ENCODE assay signal across 1 cellular context in genomic region chr3:20890124-20890523, GRCh38.
TF ChIP-seq lines count a peak whose summit lies in the region.

No MANE protein-coding gene starts in this region.

TF ChIP-seq in K562, 482 proteins besides CTCF, POLR2A, EP300 and RAD21 (continued from another document and continues in another):
- TF ChIP-seq, protein P1, sequence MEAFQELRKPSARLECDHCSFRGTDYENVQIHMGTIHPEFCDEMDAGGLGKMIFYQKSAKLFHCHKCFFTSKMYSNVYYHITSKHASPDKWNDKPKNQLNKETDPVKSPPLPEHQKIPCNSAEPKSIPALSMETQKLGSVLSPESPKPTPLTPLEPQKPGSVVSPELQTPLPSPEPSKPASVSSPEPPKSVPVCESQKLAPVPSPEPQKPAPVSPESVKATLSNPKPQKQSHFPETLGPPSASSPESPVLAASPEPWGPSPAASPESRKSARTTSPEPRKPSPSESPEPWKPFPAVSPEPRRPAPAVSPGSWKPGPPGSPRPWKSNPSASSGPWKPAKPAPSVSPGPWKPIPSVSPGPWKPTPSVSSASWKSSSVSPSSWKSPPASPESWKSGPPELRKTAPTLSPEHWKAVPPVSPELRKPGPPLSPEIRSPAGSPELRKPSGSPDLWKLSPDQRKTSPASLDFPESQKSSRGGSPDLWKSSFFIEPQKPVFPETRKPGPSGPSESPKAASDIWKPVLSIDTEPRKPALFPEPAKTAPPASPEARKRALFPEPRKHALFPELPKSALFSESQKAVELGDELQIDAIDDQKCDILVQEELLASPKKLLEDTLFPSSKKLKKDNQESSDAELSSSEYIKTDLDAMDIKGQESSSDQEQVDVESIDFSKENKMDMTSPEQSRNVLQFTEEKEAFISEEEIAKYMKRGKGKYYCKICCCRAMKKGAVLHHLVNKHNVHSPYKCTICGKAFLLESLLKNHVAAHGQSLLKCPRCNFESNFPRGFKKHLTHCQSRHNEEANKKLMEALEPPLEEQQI (IDR thresholded peaks at IDR 0.05) = peak; percentile 64; the same call in 1 of the 2 replicates
- TF ChIP-seq BCOR (IDR thresholded peaks at IDR 0.05) (no peak; the same call in 1 of the 2 replicates), ERF (CRISPR knock-in tag; IDR thresholded peaks at IDR 0.05) (no peak), SETDB1 (IDR thresholded peaks at IDR 0.05; ENCODE audit: low read length) (no peak), ZFX (CRISPR knock-in tag; IDR thresholded peaks at IDR 0.05) (no peak), DDX20 (tag; IDR thresholded peaks at IDR 0.05; ENCODE audit: low read depth) (no peak), MTF1 (CRISPR knock-in tag; IDR thresholded peaks at IDR 0.05; ENCODE audit: borderline replicate concordance) (no peak), SMC3 (conservative IDR thresholded peaks at IDR 0.05; ENCODE audit: insufficient read depth, low read depth, low read length) (no peak), U2AF2 (optimal IDR thresholded peaks at IDR 0.05; ENCODE audit: low read depth, low read length) (no peak), E2F3 (CRISPR knock-in tag; IDR thresholded peaks at IDR 0.05) (no peak), NR2F6 (CRISPR knock-in tag; IDR thresholded peaks at IDR 0.05) (no peak), ZFP30 (CRISPR knock-in tag; IDR thresholded peaks at IDR 0.05; ENCODE audit: borderline replicate concordance) (no peak), ZNF282 (CRISPR knock-in tag; IDR thresholded peaks at IDR 0.05) (no peak), RBM15 (IDR thresholded peaks at IDR 0.05; ENCODE audit: insufficient read depth, low read length) (no peak), ZNF785 (CRISPR knock-in tag; IDR thresholded peaks at IDR 0.05) (no peak), RBM22 (IDR thresholded peaks at IDR 0.05; ENCODE audit: low read depth, low read length, poor library complexity, severe bottlenecking) (no peak), ZNF239 (CRISPR knock-in tag; IDR thresholded peaks at IDR 0.05) (no peak), RB1 (IDR thresholded peaks at IDR 0.05; ENCODE audit: low read depth) (no peak), JUND (IDR thresholded peaks at IDR 0.05; ENCODE audit: borderline replicate concordance, low read depth, low read length) (peak; percentile 70; the same call in 1 of the 2 replicates), JUND (tag; IDR thresholded peaks at IDR 0.05; ENCODE audit: borderline replicate concordance, low read depth, low read length) (peak; percentile 68; the same call in 1 of the 3 replicates), CBX8 (IDR thresholded peaks at IDR 0.05; ENCODE audit: borderline replicate concordance, extremely low read depth, low read depth, low read length, poor library complexity, severe bottlenecking) (no peak), ETV6 (IDR thresholded peaks at IDR 0.05; ENCODE audit: borderline replicate concordance in 1 of 2, low read depth in 2 of 2, low read length in 1 of 2) (no peak), ETV6 (CRISPR knock-in tag; IDR thresholded peaks at IDR 0.05; ENCODE audit: borderline replicate concordance) (no peak), ARID3A (IDR thresholded peaks at IDR 0.05; ENCODE audit: borderline replicate concordance, low read depth, low read length) (0 out of 2 replicates have a peak, but pooled peaks have one; percentile 70), CBX1 (IDR thresholded peaks at IDR 0.05; ENCODE audit: low read depth) (no peak), RBM39 (optimal IDR thresholded peaks at IDR 0.05; ENCODE audit: low read depth, low read length) (no peak), CHCHD3 (CRISPR knock-in tag; IDR thresholded peaks at IDR 0.05) (no peak), ETV1 (tag; conservative IDR thresholded peaks at IDR 0.05; ENCODE audit: low read depth) (peak; percentile 53), TOE1 (IDR thresholded peaks at IDR 0.05; ENCODE audit: borderline replicate concordance) (no peak), TOE1 (CRISPR knock-in tag; IDR thresholded peaks at IDR 0.05; ENCODE audit: borderline replicate concordance, low read depth) (no peak), ZFP36 (IDR thresholded peaks at IDR 0.05; ENCODE audit: low read depth, low read length, partially characterized antibody) (no peak), ZFP91 (CRISPR knock-in tag; IDR thresholded peaks at IDR 0.05) (no peak), KHSRP (IDR thresholded peaks at IDR 0.05) (no peak), KAT2B (IDR thresholded peaks at IDR 0.05; ENCODE audit: low read depth, low read length) (no peak), ZZZ3 (IDR thresholded peaks at IDR 0.05) (no peak), NONO (IDR thresholded peaks at IDR 0.05; ENCODE audit: low read depth in 2 of 2, low read length in 1 of 2) (no peak), SOX6 (IDR thresholded peaks at IDR 0.05) (peak; percentile 72), STAT5B (CRISPR knock-in tag; IDR thresholded peaks at IDR 0.05) (no peak)
- TF ChIP-seq, protein P2, sequence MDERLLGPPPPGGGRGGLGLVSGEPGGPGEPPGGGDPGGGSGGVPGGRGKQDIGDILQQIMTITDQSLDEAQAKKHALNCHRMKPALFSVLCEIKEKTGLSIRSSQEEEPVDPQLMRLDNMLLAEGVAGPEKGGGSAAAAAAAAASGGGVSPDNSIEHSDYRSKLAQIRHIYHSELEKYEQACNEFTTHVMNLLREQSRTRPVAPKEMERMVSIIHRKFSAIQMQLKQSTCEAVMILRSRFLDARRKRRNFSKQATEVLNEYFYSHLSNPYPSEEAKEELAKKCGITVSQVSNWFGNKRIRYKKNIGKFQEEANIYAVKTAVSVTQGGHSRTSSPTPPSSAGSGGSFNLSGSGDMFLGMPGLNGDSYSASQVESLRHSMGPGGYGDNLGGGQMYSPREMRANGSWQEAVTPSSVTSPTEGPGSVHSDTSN (CRISPR knock-in tag; IDR thresholded peaks at IDR 0.05; ENCODE audit: low read depth) = no peak
- TF ChIP-seq, protein P2 (tag; conservative IDR thresholded peaks at IDR 0.05; ENCODE audit: low read depth) = peak; percentile 85
- TF ChIP-seq, protein P3, sequence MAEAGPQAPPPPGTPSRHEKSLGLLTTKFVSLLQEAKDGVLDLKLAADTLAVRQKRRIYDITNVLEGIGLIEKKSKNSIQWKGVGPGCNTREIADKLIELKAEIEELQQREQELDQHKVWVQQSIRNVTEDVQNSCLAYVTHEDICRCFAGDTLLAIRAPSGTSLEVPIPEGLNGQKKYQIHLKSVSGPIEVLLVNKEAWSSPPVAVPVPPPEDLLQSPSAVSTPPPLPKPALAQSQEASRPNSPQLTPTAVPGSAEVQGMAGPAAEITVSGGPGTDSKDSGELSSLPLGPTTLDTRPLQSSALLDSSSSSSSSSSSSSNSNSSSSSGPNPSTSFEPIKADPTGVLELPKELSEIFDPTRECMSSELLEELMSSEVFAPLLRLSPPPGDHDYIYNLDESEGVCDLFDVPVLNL (CRISPR knock-in tag; IDR thresholded peaks at IDR 0.05; ENCODE audit: low read depth) = no peak
- TF ChIP-seq, protein P4, sequence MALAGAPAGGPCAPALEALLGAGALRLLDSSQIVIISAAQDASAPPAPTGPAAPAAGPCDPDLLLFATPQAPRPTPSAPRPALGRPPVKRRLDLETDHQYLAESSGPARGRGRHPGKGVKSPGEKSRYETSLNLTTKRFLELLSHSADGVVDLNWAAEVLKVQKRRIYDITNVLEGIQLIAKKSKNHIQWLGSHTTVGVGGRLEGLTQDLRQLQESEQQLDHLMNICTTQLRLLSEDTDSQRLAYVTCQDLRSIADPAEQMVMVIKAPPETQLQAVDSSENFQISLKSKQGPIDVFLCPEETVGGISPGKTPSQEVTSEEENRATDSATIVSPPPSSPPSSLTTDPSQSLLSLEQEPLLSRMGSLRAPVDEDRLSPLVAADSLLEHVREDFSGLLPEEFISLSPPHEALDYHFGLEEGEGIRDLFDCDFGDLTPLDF (CRISPR knock-in tag; IDR thresholded peaks at IDR 0.05) = no peak
- TF ChIP-seq, protein P5, sequence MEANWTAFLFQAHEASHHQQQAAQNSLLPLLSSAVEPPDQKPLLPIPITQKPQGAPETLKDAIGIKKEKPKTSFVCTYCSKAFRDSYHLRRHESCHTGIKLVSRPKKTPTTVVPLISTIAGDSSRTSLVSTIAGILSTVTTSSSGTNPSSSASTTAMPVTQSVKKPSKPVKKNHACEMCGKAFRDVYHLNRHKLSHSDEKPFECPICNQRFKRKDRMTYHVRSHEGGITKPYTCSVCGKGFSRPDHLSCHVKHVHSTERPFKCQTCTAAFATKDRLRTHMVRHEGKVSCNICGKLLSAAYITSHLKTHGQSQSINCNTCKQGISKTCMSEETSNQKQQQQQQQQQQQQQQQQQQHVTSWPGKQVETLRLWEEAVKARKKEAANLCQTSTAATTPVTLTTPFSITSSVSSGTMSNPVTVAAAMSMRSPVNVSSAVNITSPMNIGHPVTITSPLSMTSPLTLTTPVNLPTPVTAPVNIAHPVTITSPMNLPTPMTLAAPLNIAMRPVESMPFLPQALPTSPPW (CRISPR knock-in tag; IDR thresholded peaks at IDR 0.05) = no peak
- TF ChIP-seq, protein P6, sequence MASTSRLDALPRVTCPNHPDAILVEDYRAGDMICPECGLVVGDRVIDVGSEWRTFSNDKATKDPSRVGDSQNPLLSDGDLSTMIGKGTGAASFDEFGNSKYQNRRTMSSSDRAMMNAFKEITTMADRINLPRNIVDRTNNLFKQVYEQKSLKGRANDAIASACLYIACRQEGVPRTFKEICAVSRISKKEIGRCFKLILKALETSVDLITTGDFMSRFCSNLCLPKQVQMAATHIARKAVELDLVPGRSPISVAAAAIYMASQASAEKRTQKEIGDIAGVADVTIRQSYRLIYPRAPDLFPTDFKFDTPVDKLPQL (IDR thresholded peaks at IDR 0.05; ENCODE audit: extremely low read depth, insufficient read length) = no peak
